Comparison of ENCODE assay signal across 8 cellular contexts in the genomic region with DNA sequence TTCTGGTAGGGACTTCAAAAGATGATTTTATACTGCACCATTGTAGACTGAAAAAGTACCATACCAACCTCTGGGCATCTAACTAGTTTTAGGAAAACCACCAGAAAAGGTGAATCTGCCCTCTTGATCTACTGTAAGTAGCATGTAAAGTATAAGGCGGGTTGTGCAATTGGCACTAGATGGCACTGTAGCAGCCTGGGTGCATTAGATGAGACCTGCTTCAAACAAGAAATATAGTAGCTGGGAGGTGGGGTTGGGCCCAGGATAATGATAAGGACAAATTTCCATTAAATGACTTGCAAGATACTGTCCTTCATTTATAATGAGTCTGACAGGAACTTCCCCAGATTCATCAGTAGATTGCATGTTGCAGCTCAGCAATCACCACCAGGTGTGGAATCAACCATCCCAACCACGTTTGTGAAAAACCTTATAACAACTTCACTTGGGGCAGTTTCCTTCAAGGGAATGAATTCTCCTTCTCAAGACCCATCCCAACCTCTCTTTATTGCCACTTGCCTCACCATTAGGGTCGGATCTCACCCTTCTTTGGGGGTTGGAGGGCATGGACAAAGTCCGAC. TPM values are rescaled to one million over a fixed set of nuclear protein-coding genes. Genes with fewer than 3 reads are reported as not detected.
DNase-seq lines count a peak whose midpoint lies in the region; ATAC-seq and TF ChIP-seq lines count a peak whose summit lies in the region.

No MANE protein-coding gene starts in this region.

- H3K4me3 ChIP-seq in heart right ventricle (no peak overlapping the region), right atrium auricular region (no peak overlapping the region), brain microvascular endothelial cell (ENCODE audit: low read depth, low read length) (no peak overlapping the region)

- no peak overlapping the region for H3K27ac ChIP-seq in heart right ventricle
- H3K27ac ChIP-seq in right atrium auricular region = no peak overlapping the region
- H3K27ac ChIP-seq in brain microvascular endothelial cell = no peak overlapping the region

- peaks cover 0 to 22% (median 10%) of the 10 kb centered on the region in 11 donors for H3K9me3 ChIP-seq in heart right ventricle
- H3K9me3 ChIP-seq in right atrium auricular region = peaks cover 0 to 15% of the 10 kb centered on the region in 2 donors

- peaks cover 0 to 13% (median 5%) of the 10 kb centered on the region in 9 donors for H3K4me1 ChIP-seq in heart right ventricle
- H3K4me1 ChIP-seq in right atrium auricular region = no peaks in the 10 kb centered on the region

- H3K27ac Mint-ChIP-seq in naive thymus-derived CD8-positive, alpha-beta T cell = peak overlapping the region in 8 of 10 donors; percentile 21 to 82 (median 62)

- no peak overlapping the region for H3K4me3 Mint-ChIP-seq in naive thymus-derived CD8-positive, alpha-beta T cell

- POLR2A ChIA-PET in naive thymus-derived CD8-positive, alpha-beta T cell (lab: Charles Lee) = interaction anchor here (1.1 to 7.1 kb wide), 9 partner anchors 22 to 105 kb away, joined by 4 to 65 read pairs (median 5); no protein-coding TSS in a partner anchor

- DNase-seq in heart right ventricle (no peak), right atrium auricular region (ENCODE audit: low spot score) (no peak), NCI-H226 (peak; percentile 19), brain microvascular endothelial cell (peak; percentile 33), 8988T (no peak)
- peak in 7 of 10 donors; percentile 19 to 78 (median 36) for DNase-seq in naive thymus-derived CD8-positive, alpha-beta T cell

- peak in 7 of 9 donors; percentile 36 to 54 (median 45) for TF ChIP-seq CTCF in heart right ventricle (IDR thresholded peaks at IDR 0.05)
- TF ChIP-seq CTCF in right atrium auricular region (IDR thresholded peaks at IDR 0.05) = no peak
- TF ChIP-seq CTCF in brain microvascular endothelial cell (IDR thresholded peaks at IDR 0.05; ENCODE audit: low read depth, low read length, missing control alignments) = peak; percentile 71

- H3K36me3 ChIP-seq in heart right ventricle (no peaks in the 10 kb centered on the region), right atrium auricular region (no peaks in the 10 kb centered on the region), brain microvascular endothelial cell (replicated peaks) (no peaks in the 10 kb centered on the region)

- H3K36me3 Mint-ChIP-seq in naive thymus-derived CD8-positive, alpha-beta T cell = peaks cover 0 to 7% (median 0%) of the 10 kb centered on the region in 3 donors

- H3K27me3 ChIP-seq in heart right ventricle (peaks cover 0 to 4% (median 0%) of the 10 kb centered on the region in 7 donors), right atrium auricular region (no peaks in the 10 kb centered on the region), brain microvascular endothelial cell (replicated peaks) (peaks cover 16% of the 10 kb centered on the region)

- no peaks in the 10 kb centered on the region for H3K27me3 Mint-ChIP-seq in naive thymus-derived CD8-positive, alpha-beta T cell

- WGBS in heart right ventricle, 2 donors = 75 to 77% methylated on average over 4 of the region's 4 CpGs

- H3K4me1 Mint-ChIP-seq in naive thymus-derived CD8-positive, alpha-beta T cell = peaks cover 20 to 46% (median 31%) of the 10 kb centered on the region in 4 donors

- intact Hi-C loops in heart right ventricle (cut with DNase I) = loop anchor here in 9 of 10 donors (2.0 to 10.0 kb wide), 13 partner anchors 55 to 179 kb away; a partner anchor contains a TSS

- ATAC-seq in heart right ventricle (peak in 5 of 8 donors; percentile 29 to 70 (median 58)), GM21825 (IDR thresholded peaks at IDR 0.05; ENCODE audit: unreplicated experiment) (no peak), GM21515 (IDR thresholded peaks at IDR 0.05; ENCODE audit: unreplicated experiment) (no peak)
- ATAC-seq in naive thymus-derived CD8-positive, alpha-beta T cell = peak; percentile 26 to 58

- in situ Hi-C loops in brain microvascular endothelial cell (cut with HindIII; ENCODE audit: low pct_ligation_motif_present, low sequenced_read_pairs) = no loop called here

- peaks cover 0 to 15% (median 2%) of the 10 kb centered on the region in 9 donors for H3K9me3 Mint-ChIP-seq in naive thymus-derived CD8-positive, alpha-beta T cell

RNA-seq across cellular contexts. Expression of a gene that starts 37.3 kb away (rescaled TPM):
- total RNA-seq in heart right ventricle = 1 to 10 TPM in 3 of 10 donors, under 1 TPM in 5, not detected in 2; 0.25 to 2.6 (median 0.74) TPM
- 1 to 10 TPM in 1 of 2 donors, under 1 TPM in 1; 0.81 to 1.1 TPM for polyA plus RNA-seq in heart right ventricle
- total RNA-seq in right atrium auricular region = 1 to 10 TPM in 1 of 2 donors, under 1 TPM in 1; 0.93 to 3.1 TPM
- not detected for total RNA-seq in naive thymus-derived CD8-positive, alpha-beta T cell
- polyA plus RNA-seq in naive thymus-derived CD8-positive, alpha-beta T cell = not detected

RNA-seq across cellular contexts. Expression of a gene that starts 39.0 kb away (rescaled TPM):
- total RNA-seq in heart right ventricle (not detected), right atrium auricular region (not detected)
- polyA plus RNA-seq in heart right ventricle = not detected
- not detected for total RNA-seq in naive thymus-derived CD8-positive, alpha-beta T cell
- not detected for polyA plus RNA-seq in naive thymus-derived CD8-positive, alpha-beta T cell

RNA-seq across cellular contexts. Expression of a gene that starts 55.8 kb away (rescaled TPM):
- not detected for total RNA-seq in heart right ventricle
- not detected for polyA plus RNA-seq in heart right ventricle
- under 1 TPM in 1 of 2 donors, not detected in 1; 0.20 TPM for total RNA-seq in right atrium auricular region
- total RNA-seq in naive thymus-derived CD8-positive, alpha-beta T cell = not detected
- not detected for polyA plus RNA-seq in naive thymus-derived CD8-positive, alpha-beta T cell

Comparison
In these comparisons a context has a peak if more than half of its experiments do, and no peak if none do; other contexts are left out.
1. CTCF ChIP-seq: peak in heart right ventricle (7 of 9) and brain microvascular endothelial cell (single experiment); none in right atrium auricular region (0 of 2).
2. ATAC-seq: peak in heart right ventricle (5 of 8) and naive thymus-derived CD8-positive, alpha-beta T cell (2 of 2); none in GM21825 (single experiment) and GM21515 (single experiment).
3. DNase-seq: peak in NCI-H226 (single experiment), brain microvascular endothelial cell (single experiment) and naive thymus-derived CD8-positive, alpha-beta T cell (7 of 10); none in heart right ventricle (0 of 2), right atrium auricular region (single experiment) and 8988T (single experiment).